In genomic region chr10:110841767-110842267, GRCh38 we compare ENCODE assay signal across 10 cellular contexts. TPM values are rescaled to one million over a fixed set of nuclear protein-coding genes. Genes with fewer than 3 reads are reported as not detected.
DNase-seq lines count a peak whose midpoint lies in the region; ATAC-seq and TF ChIP-seq lines count a peak whose summit lies in the region.
"Had no signal": no experiment of that assay in that cellular context is flagged by ENCODE, and none has a peak within 500 bp of the region (broad histone marks: within the 10 kb centered on the region; RNA-seq: fewer than 3 reads in every experiment).

No MANE protein-coding gene starts in this region.

- no peaks in the 10 kb centered on the region for H3K36me3 Mint-ChIP-seq in Caco-2 (ENCODE audit: insufficient read depth, unreplicated experiment)

- H3K27me3 ChIP-seq in sigmoid colon = no peaks in the 10 kb centered on the region
- no peaks in the 10 kb centered on the region for H3K27me3 ChIP-seq in Caco-2 (replicated peaks; ENCODE audit: control insufficient read depth, insufficient read depth, low read length)
- H3K27me3 ChIP-seq in prostate gland (replicated peaks; ENCODE audit: insufficient read depth) = no peaks in the 10 kb centered on the region

- TF ChIP-seq CTCF in sigmoid colon (IDR thresholded peaks at IDR 0.05) (no peak), Caco-2 (IDR thresholded peaks at IDR 0.05; ENCODE audit: insufficient read depth in 1 of 2, low read depth in 1 of 2, low read length in 1 of 2, severe bottlenecking in 1 of 2, unreplicated experiment in 1 of 2) (no peak), prostate gland (IDR thresholded peaks at IDR 0.05) (no peak)

- no peaks in the 10 kb centered on the region for H3K27me3 Mint-ChIP-seq in Caco-2 (ENCODE audit: insufficient read depth, unreplicated experiment)

- H3K9me3 ChIP-seq in sigmoid colon (no peaks in the 10 kb centered on the region), Caco-2 (no peaks in the 10 kb centered on the region), prostate gland (no peaks in the 10 kb centered on the region)
- H3K9me3 ChIP-seq: A549 had no signal

- H3K4me3 ChIP-seq in sigmoid colon (no peak overlapping the region), Caco-2 (ENCODE audit: low read depth, low read length) (no peak overlapping the region), prostate gland (no peak overlapping the region)
- H3K4me3 ChIP-seq: A549 had no signal

- ATAC-seq in activated CD4-positive, CD25-positive, alpha-beta regulatory T cell treated with anti-CD3 and anti-CD28 coated beads, Interleukin-2, amount 50 U/mL, for 24 hours = peak; percentile 38 to 70
- ATAC-seq in GM21619 (IDR thresholded peaks at IDR 0.05; ENCODE audit: unreplicated experiment) (peak; percentile 69), HG03520 (IDR thresholded peaks at IDR 0.05; ENCODE audit: unreplicated experiment) (peak; percentile 67)
- ATAC-seq: A549 had no signal

- BruUV-seq in Caco-2 (replicated peaks; lab: Mats Ljungman, UMichigan) = no TSS peak

- H3K36me3 ChIP-seq in sigmoid colon = no peaks in the 10 kb centered on the region
- no peaks in the 10 kb centered on the region for H3K36me3 ChIP-seq in Caco-2 (ENCODE audit: control insufficient read depth, insufficient read depth, low read length)
- H3K36me3 ChIP-seq in prostate gland = no peaks in the 10 kb centered on the region

- H3K4me3 Mint-ChIP-seq in Caco-2 (ENCODE audit: unreplicated experiment) = no peak overlapping the region

- H3K27ac ChIP-seq in sigmoid colon (peak overlapping the region in 1 of 4 donors; percentile 22), prostate gland (peak overlapping the region in 1 of 2 donors; percentile 25)

- H3K9me3 Mint-ChIP-seq in Caco-2 (ENCODE audit: unreplicated experiment) = no peaks in the 10 kb centered on the region

- no peak overlapping the region for H3K27ac Mint-ChIP-seq in Caco-2 (ENCODE audit: unreplicated experiment)

- TF ChIP-seq EP300 in sigmoid colon (IDR thresholded peaks at IDR 0.05) = no peak

- CTCF ChIA-PET in Caco-2 (lab: Charles Lee) = no interaction called here

- 76 to 79% methylated on average over 9 of the region's 9 CpGs for WGBS in sigmoid colon, 2 donors
- WGBS in prostate gland = 95% methylated on average over 9 of the region's 9 CpGs

- DNase-seq in activated CD4-positive, CD25-positive, alpha-beta regulatory T cell treated with anti-CD3 and anti-CD28 coated beads, Interleukin-2, amount 50 U/mL, for 72 hours = no peak
- DNase-seq in sigmoid colon (peak; percentile 44), Caco-2 (no peak), prostate gland (ENCODE audit: low spot score) (no peak), Kasumi-1 (lab: John Stamatoyannopoulos, UW) (no peak)
- DNase-seq: central memory CD4-positive, alpha-beta T cell had no signal

- peaks cover 27% of the 10 kb centered on the region for H3K4me1 Mint-ChIP-seq in Caco-2 (ENCODE audit: low read depth, unreplicated experiment)

- peaks cover 0 to 27% (median 23%) of the 10 kb centered on the region in 4 donors for H3K4me1 ChIP-seq in sigmoid colon
- H3K4me1 ChIP-seq in Caco-2 = peaks cover 17% of the 10 kb centered on the region
- H3K4me1 ChIP-seq in prostate gland (replicated peaks) = peaks cover 28% of the 10 kb centered on the region

- intact Hi-C loops in sigmoid colon (cut with DNase I) = no loop called here
- intact Hi-C loops in Caco-2 (cut with micrococcal nuclease; ENCODE audit: unreplicated experiment) = no loop called here
- intact Hi-C loops in prostate gland (cut with DNase I) = no loop called here

- POLR2A ChIA-PET in Caco-2 (lab: Charles Lee) = no interaction called here

- TF ChIP-seq POLR2A in sigmoid colon (IDR thresholded peaks at IDR 0.05) (no peak), prostate gland (IDR thresholded peaks at IDR 0.05) (no peak)

RNA-seq across cellular contexts. Expression of gene PDCD4, which starts 29.9 kb away (rescaled TPM):
- total RNA-seq in sigmoid colon (100 to 1,000 TPM in 3 of 4 donors, 10 to 100 TPM in 1; 64.3 to 140 (median 127) TPM), Caco-2 (2022) (65.5 and 66.1 TPM in 2 replicates), prostate gland (100 to 1,000 TPM; 104 to 120 TPM)
- 100 to 1,000 TPM; 179 to 327 (median 236) TPM for polyA plus RNA-seq in sigmoid colon
